ENCODE assay signal across 7 cellular contexts in the genomic region with DNA sequence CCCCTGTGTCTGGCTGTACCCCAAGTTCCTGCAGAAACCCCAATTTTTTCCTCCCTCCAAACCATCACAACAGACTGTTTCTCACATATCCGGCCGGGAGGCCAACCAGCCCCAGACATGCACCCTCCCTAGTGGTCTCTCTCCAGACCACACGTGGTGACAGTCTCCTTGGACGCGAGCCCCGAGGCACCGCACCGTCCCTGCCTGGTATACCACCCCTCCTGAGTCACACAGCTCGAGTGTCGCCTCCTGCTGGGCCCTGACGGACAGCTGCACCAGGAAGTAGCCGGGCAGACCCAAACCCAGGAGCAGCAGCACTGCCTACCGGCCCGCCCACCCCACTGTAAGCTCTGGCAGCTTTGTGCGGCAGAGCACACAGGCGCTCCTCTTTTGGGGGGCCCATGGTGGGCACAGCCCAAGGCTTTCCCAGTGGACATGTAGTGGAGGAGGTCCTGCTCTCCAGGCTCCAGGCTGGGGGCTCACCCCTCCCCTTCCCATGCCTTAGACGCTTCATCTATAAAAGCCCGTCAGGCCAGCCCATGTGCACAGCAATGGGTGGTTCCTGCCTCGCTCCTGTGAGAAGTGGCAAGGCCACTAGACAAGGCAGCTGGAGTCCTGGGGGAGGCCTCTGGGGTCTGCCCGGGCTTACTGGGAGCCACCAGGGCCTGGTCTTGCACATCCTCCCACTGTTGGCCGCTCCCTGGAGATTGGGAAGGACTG.
DNase-seq lines count a peak whose midpoint lies in the region; ATAC-seq and TF ChIP-seq lines count a peak whose summit lies in the region.

No MANE protein-coding gene starts in this region.

- no peak for TF ChIP-seq POLR2A in breast epithelium (IDR thresholded peaks at IDR 0.05)

- no peak for DNase-seq in GM10266 (ENCODE audit: extremely low spot score)
- peak; percentile 78 for DNase-seq in MG63
- no peak for DNase-seq in breast epithelium (ENCODE audit: low spot score in 2 of 2)
- DNase-seq in type B pancreatic cell (ENCODE audit: extremely low spot score, unreplicated experiment) = no peak
- no peak for DNase-seq in stimulated activated naive CD4-positive, alpha-beta T cell (lab: John Stamatoyannopoulos, UW)

- TF ChIP-seq RAD21 in liver (IDR thresholded peaks at IDR 0.05) = no peak

- WGBS in liver = 71% methylated on average over 21 of the region's 21 CpGs

- no peak overlapping the region for H3K27ac Mint-ChIP-seq in type B pancreatic cell

- ATAC-seq in HG03039 (IDR thresholded peaks at IDR 0.05; ENCODE audit: unreplicated experiment) = no peak

- no peak overlapping the region for H3K4me3 ChIP-seq in MG63
- no peak overlapping the region for H3K4me3 ChIP-seq in breast epithelium
- H3K4me3 ChIP-seq in liver (ENCODE audit: low read depth in 1 of 3, low read length in 3 of 3) = no peak overlapping the region

- peak; percentile 29 for TF ChIP-seq CTCF in GM10266 (IDR thresholded peaks at IDR 0.05; ENCODE audit: control insufficient read depth, insufficient read depth, low read depth, missing control alignments)
- no peak for TF ChIP-seq CTCF in breast epithelium (IDR thresholded peaks at IDR 0.05)
- no peak for TF ChIP-seq CTCF in liver (IDR thresholded peaks at IDR 0.05; ENCODE audit: low read depth, low read length, missing input control)
- TF ChIP-seq CTCF in type B pancreatic cell (conservative IDR thresholded peaks at IDR 0.05) = peak; percentile 35

- H3K9me3 ChIP-seq in MG63 (no peaks in the 10 kb centered on the region), breast epithelium (no peaks in the 10 kb centered on the region), liver (ENCODE audit: control insufficient read depth in 4 of 4, low read length in 3 of 4) (no peaks in the 10 kb centered on the region)

- H3K4me1 ChIP-seq in breast epithelium (peaks cover 12 to 28% of the 10 kb centered on the region in 2 donors), liver (ENCODE audit: control insufficient read depth in 4 of 4, insufficient read depth in 4 of 4, low read length in 3 of 4) (peaks cover 26 to 70% (median 45%) of the 10 kb centered on the region in 4 donors)

- H3K36me3 Mint-ChIP-seq in type B pancreatic cell = peaks cover 4% of the 10 kb centered on the region

- no peaks in the 10 kb centered on the region for H3K27me3 ChIP-seq in MG63
- no peaks in the 10 kb centered on the region for H3K27me3 ChIP-seq in breast epithelium
- H3K27me3 ChIP-seq in liver (ENCODE audit: control insufficient read depth in 4 of 4, insufficient read depth in 4 of 4, low read length in 3 of 4) = no peaks in the 10 kb centered on the region

- peak overlapping the region; percentile 84 to 88 for H3K27ac ChIP-seq in breast epithelium
- peak overlapping the region; percentile 55 to 56 for H3K27ac ChIP-seq in liver (ENCODE audit: low read depth in 1 of 2, low read length in 2 of 2)

- H3K27me3 Mint-ChIP-seq in type B pancreatic cell = no peaks in the 10 kb centered on the region

- no peaks in the 10 kb centered on the region for H3K9me3 Mint-ChIP-seq in type B pancreatic cell

- H3K36me3 ChIP-seq in MG63 = peaks cover 42% of the 10 kb centered on the region
- no peaks in the 10 kb centered on the region for H3K36me3 ChIP-seq in breast epithelium
- peaks cover 0 to 3% (median 2%) of the 10 kb centered on the region in 4 donors for H3K36me3 ChIP-seq in liver (ENCODE audit: control insufficient read depth in 4 of 4, insufficient read depth in 3 of 4, low read depth in 1 of 4, low read length in 3 of 4)

- no peak overlapping the region for H3K9ac ChIP-seq in liver (ENCODE audit: low read depth in 1 of 2, low read length in 2 of 2)

- intact Hi-C loops in breast epithelium (cut with DNase I; ENCODE audit: low total_unique reads) = no loop called here

- no peak overlapping the region for H3K4me3 Mint-ChIP-seq in type B pancreatic cell

- H3K4me1 Mint-ChIP-seq in type B pancreatic cell (ENCODE audit: unreplicated experiment) = peaks cover 16% of the 10 kb centered on the region

TF ChIP-seq in liver, 16 proteins besides CTCF, POLR2A, EP300 and RAD21:
- TF ChIP-seq HNF4A (conservative IDR thresholded peaks at IDR 0.05) (no peak), FOXA1 (IDR thresholded peaks at IDR 0.05) (no peak), HNF4G (IDR thresholded peaks at IDR 0.05) (no peak), YY1 (IDR thresholded peaks at IDR 0.05) (no peak), EGR1 (IDR thresholded peaks at IDR 0.05; ENCODE audit: low read depth in 2 of 2) (no peak), NR2F2 (IDR thresholded peaks at IDR 0.05) (no peak), SP1 (IDR thresholded peaks at IDR 0.05) (no peak), GABPA (IDR thresholded peaks at IDR 0.05 in 1 of 2, conservative IDR thresholded peaks at IDR 0.05 in 1 of 2) (no peak), RXRA (IDR thresholded peaks at IDR 0.05) (no peak)
- TF ChIP-seq, protein P1, sequence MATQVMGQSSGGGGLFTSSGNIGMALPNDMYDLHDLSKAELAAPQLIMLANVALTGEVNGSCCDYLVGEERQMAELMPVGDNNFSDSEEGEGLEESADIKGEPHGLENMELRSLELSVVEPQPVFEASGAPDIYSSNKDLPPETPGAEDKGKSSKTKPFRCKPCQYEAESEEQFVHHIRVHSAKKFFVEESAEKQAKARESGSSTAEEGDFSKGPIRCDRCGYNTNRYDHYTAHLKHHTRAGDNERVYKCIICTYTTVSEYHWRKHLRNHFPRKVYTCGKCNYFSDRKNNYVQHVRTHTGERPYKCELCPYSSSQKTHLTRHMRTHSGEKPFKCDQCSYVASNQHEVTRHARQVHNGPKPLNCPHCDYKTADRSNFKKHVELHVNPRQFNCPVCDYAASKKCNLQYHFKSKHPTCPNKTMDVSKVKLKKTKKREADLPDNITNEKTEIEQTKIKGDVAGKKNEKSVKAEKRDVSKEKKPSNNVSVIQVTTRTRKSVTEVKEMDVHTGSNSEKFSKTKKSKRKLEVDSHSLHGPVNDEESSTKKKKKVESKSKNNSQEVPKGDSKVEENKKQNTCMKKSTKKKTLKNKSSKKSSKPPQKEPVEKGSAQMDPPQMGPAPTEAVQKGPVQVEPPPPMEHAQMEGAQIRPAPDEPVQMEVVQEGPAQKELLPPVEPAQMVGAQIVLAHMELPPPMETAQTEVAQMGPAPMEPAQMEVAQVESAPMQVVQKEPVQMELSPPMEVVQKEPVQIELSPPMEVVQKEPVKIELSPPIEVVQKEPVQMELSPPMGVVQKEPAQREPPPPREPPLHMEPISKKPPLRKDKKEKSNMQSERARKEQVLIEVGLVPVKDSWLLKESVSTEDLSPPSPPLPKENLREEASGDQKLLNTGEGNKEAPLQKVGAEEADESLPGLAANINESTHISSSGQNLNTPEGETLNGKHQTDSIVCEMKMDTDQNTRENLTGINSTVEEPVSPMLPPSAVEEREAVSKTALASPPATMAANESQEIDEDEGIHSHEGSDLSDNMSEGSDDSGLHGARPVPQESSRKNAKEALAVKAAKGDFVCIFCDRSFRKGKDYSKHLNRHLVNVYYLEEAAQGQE (IDR thresholded peaks at IDR 0.05) = no peak
- TF ChIP-seq, protein P2, sequence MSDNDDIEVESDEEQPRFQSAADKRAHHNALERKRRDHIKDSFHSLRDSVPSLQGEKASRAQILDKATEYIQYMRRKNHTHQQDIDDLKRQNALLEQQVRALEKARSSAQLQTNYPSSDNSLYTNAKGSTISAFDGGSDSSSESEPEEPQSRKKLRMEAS (IDR thresholded peaks at IDR 0.05) = no peak
- TF ChIP-seq, protein P3, sequence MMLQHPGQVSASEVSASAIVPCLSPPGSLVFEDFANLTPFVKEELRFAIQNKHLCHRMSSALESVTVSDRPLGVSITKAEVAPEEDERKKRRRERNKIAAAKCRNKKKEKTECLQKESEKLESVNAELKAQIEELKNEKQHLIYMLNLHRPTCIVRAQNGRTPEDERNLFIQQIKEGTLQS (IDR thresholded peaks at IDR 0.05) = no peak
- TF ChIP-seq, protein P4, sequence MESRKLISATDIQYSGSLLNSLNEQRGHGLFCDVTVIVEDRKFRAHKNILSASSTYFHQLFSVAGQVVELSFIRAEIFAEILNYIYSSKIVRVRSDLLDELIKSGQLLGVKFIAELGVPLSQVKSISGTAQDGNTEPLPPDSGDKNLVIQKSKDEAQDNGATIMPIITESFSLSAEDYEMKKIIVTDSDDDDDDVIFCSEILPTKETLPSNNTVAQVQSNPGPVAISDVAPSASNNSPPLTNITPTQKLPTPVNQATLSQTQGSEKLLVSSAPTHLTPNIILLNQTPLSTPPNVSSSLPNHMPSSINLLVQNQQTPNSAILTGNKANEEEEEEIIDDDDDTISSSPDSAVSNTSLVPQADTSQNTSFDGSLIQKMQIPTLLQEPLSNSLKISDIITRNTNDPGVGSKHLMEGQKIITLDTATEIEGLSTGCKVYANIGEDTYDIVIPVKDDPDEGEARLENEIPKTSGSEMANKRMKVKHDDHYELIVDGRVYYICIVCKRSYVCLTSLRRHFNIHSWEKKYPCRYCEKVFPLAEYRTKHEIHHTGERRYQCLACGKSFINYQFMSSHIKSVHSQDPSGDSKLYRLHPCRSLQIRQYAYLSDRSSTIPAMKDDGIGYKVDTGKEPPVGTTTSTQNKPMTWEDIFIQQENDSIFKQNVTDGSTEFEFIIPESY (IDR thresholded peaks at IDR 0.05) = no peak

Comparison
In these comparisons a context has a peak if more than half of its experiments do, and no peak if none do; other contexts are left out.
1. CTCF ChIP-seq: peak in GM10266 (single experiment) and type B pancreatic cell (single experiment); none in breast epithelium (0 of 3) and liver (single experiment).